In the genomic region with DNA sequence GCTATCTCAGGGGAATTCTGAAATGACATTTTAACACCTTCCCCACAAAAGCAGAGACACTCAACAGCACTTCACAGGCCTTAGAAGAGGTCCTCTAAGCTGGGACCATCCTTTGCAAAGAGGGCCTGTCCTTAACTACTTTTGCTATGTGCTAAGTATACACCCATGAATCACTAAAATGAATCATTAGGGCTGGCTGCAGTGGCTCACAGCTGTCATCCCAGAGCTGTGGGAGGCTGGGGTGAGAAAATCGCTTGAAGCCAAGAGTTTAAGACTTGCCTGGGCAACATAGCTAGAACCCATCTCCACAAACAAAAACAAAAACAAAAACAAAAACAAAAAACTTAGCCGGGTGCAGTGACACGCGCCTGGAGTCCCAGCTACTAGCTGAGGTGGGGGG, we compare ENCODE assay signal across 9 cellular contexts. TPM values are rescaled to one million over a fixed set of nuclear protein-coding genes. Genes with fewer than 3 reads are reported as not detected.
DNase-seq lines count a peak whose midpoint lies in the region; ATAC-seq and TF ChIP-seq lines count a peak whose summit lies in the region.
"Had no signal": no experiment of that assay in that cellular context is flagged by ENCODE, and none has a peak within 500 bp of the region (broad histone marks: within the 10 kb centered on the region; RNA-seq: fewer than 3 reads in every experiment).

No MANE protein-coding gene starts in this region.

- no peak overlapping the region for H3K4me2 ChIP-seq in mesenchymal stem cell (ENCODE audit: low read length, poor library complexity, severe bottlenecking)

- no peak overlapping the region for H2BK5ac ChIP-seq in mesenchymal stem cell (ENCODE audit: low read depth, low read length, poor library complexity, severe bottlenecking)

- peak overlapping the region; percentile 74 for H3K9ac ChIP-seq in mesenchymal stem cell (ENCODE audit: low read length)

- no peak overlapping the region for H2BK120ac ChIP-seq in mesenchymal stem cell (ENCODE audit: low read depth, low read length)

- TF ChIP-seq POLR2A in adrenal gland (IDR thresholded peaks at IDR 0.05) = no peak

- WGBS in adrenal gland, 4 donors = 91 to 95% (median 94%) methylated on average over 4 of the region's 4 CpGs
- WGBS in mesenchymal stem cell = no CpG with 5 or more reads among the region's 4 CpGs

- H2AK5ac ChIP-seq in mesenchymal stem cell (ENCODE audit: low read length, severe bottlenecking) = no peak overlapping the region

- peak; percentile 7 for DNase-seq in AG09319 (ENCODE audit: extremely low read depth, low read depth)
- DNase-seq in HT1080 (ENCODE audit: low read depth) = peak; percentile 90
- DNase-seq in adrenal gland = peak in 4 of 7 donors; percentile 7 to 26 (median 20)
- DNase-seq in mesenchymal stem cell = peak; percentile 73
- no peak for DNase-seq in NCI-H1092 treated with DMSO at 0.1 percent for 48 hours (lab: John Stamatoyannopoulos, UW)
- DNase-seq: T1000 had no signal

- H3K36me3 ChIP-seq in adrenal gland (replicated peaks in 1 of 2) = no peaks in the 10 kb centered on the region
- peaks cover 5 to 9% of the 10 kb centered on the region in 2 experiments for H3K36me3 ChIP-seq in mesenchymal stem cell (ENCODE audit: control insufficient read depth in 1 of 2, insufficient read depth in 2 of 2, low read depth in 1 of 2, low read length in 2 of 2)

- H3K18ac ChIP-seq in mesenchymal stem cell (ENCODE audit: low read depth in 1 of 2, low read length in 2 of 2) = no peak overlapping the region

- no peak overlapping the region for H2BK15ac ChIP-seq in mesenchymal stem cell (ENCODE audit: low read depth, poor library complexity, severe bottlenecking)

- TF ChIP-seq CTCF in AG09319 (IDR thresholded peaks at IDR 0.05; ENCODE audit: low read depth, low read length) = no peak
- TF ChIP-seq CTCF in adrenal gland (IDR thresholded peaks at IDR 0.05) = no peak

- H2AFZ ChIP-seq in mesenchymal stem cell (ENCODE audit: low read depth, low read length) = no peak overlapping the region

- no peak overlapping the region for H3K14ac ChIP-seq in mesenchymal stem cell (ENCODE audit: low read length in 2 of 2)

- no peak overlapping the region for H2BK12ac ChIP-seq in mesenchymal stem cell (ENCODE audit: low read length in 2 of 2)

- H3K4me1 ChIP-seq in adrenal gland (replicated peaks in 1 of 2) (peaks cover 0 to 7% of the 10 kb centered on the region in 2 donors), mesenchymal stem cell (ENCODE audit: control insufficient read depth, insufficient read depth, low read depth, low read length) (peaks cover 4% of the 10 kb centered on the region)

- H3K27me3 ChIP-seq in adrenal gland (no peaks in the 10 kb centered on the region), mesenchymal stem cell (ENCODE audit: control insufficient read depth in 1 of 2, insufficient read depth in 1 of 2, low read length in 2 of 2) (no peaks in the 10 kb centered on the region)

- no peak overlapping the region for H3K27ac ChIP-seq in adrenal gland
- H3K27ac ChIP-seq in mesenchymal stem cell (ENCODE audit: low read length, poor library complexity, severe bottlenecking) = peak overlapping the region; percentile 52

- H3K4me3 ChIP-seq in adrenal gland (no peak overlapping the region), mesenchymal stem cell (ENCODE audit: insufficient read depth in 1 of 2, low read depth in 1 of 2, low read length in 2 of 2) (peak overlapping the region in 1 of 2 experiments; percentile 1)

- H3K79me1 ChIP-seq in mesenchymal stem cell (replicated peaks; ENCODE audit: low read length, poor library complexity, severe bottlenecking) = peaks cover 8% of the 10 kb centered on the region

- no peak overlapping the region for H4K8ac ChIP-seq in mesenchymal stem cell (ENCODE audit: low read length)

- H3K9me3 ChIP-seq in adrenal gland (replicated peaks in 1 of 3) (no peaks in the 10 kb centered on the region), mesenchymal stem cell (ENCODE audit: control insufficient read depth, low read length) (no peaks in the 10 kb centered on the region)

- ATAC-seq in GM21381 (IDR thresholded peaks at IDR 0.05; ENCODE audit: unreplicated experiment) (no peak), GM21529 (IDR thresholded peaks at IDR 0.05; ENCODE audit: unreplicated experiment) (no peak), GM21423 (IDR thresholded peaks at IDR 0.05; ENCODE audit: unreplicated experiment) (no peak)

- intact Hi-C loops in adrenal gland (cut with DNase I) = no loop called here

- no peak overlapping the region for H3K23ac ChIP-seq in mesenchymal stem cell (ENCODE audit: low read length in 2 of 2)

- no peak overlapping the region for H4K91ac ChIP-seq in mesenchymal stem cell (ENCODE audit: low read length)

- no peak overlapping the region for H3K4ac ChIP-seq in mesenchymal stem cell (ENCODE audit: low read depth in 1 of 2, low read length in 2 of 2)

RNA-seq across cellular contexts. Expression of a gene that starts 53.9 kb away (rescaled TPM):
- 86.3 and 97.0 TPM in 2 replicates for total RNA-seq in HT1080 (2014; rRNA removed; shearing (Covaris generic))
- 116 TPM in 2 replicates for polyA plus RNA-seq in HT1080 (2015; cell fraction: cytosol; rRNA removed)
- 270 and 347 TPM in 2 replicates for polyA plus RNA-seq in HT1080 (2015; cell fraction: nucleus; rRNA removed)
- 10 to 100 TPM in 1 of 8 donors, 1 to 10 TPM in 4, under 1 TPM in 2, not detected in 1; 0.47 to 11.3 (median 1.4) TPM for total RNA-seq in adrenal gland
- 1 to 10 TPM in 2 of 3 donors, under 1 TPM in 1; 0.84 to 3.6 (median 2.1) TPM for polyA plus RNA-seq in adrenal gland
- polyA plus RNA-seq in mesenchymal stem cell (2013, experiment 1 of 2) = 2.9 TPM
- polyA plus RNA-seq in mesenchymal stem cell (2013, experiment 2 of 2) = 3.2 TPM
